8 cellular contexts compared by ENCODE assay signal in the genomic region with DNA sequence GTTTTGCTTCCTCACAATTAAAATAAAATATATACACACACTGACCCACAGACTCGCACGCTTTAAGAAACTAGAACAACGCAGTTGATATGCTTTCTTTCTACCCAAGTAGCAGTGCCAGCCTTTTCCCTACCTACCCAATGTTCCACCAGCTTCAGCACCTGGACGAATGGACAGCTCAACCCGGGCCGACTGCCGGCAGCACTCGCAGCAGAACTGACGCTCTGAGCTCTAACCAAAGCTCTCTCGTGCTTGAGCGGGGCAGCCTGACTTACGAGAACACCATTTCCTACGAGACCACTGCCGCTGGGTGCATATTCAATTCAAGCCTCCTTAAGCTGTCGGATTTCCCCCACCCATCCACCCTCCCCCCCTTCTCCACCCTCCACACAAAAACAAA.
DNase-seq lines count a peak whose midpoint lies in the region; ATAC-seq and TF ChIP-seq lines count a peak whose summit lies in the region.

No MANE protein-coding gene starts in this region.

- peak overlapping the region; percentile 82 for H3K4me3 ChIP-seq in ACC112 (ENCODE audit: low read depth, low read length)
- no peak overlapping the region for H3K4me3 ChIP-seq in MM.1S (ENCODE audit: low read length)
- peak overlapping the region; percentile 54 for H3K4me3 ChIP-seq in WI38 (ENCODE audit: low read depth, low read length)
- peak overlapping the region; percentile 17 for H3K4me3 ChIP-seq in kidney epithelial cell (ENCODE audit: low read depth, low read length)

- no peaks in the 10 kb centered on the region for H3K9me2 ChIP-seq in MM.1S (replicated peaks; ENCODE audit: insufficient read depth, low read length)

- TF ChIP-seq CTCF in MM.1S (IDR thresholded peaks at IDR 0.05; ENCODE audit: low read length) (no peak), WI38 (IDR thresholded peaks at IDR 0.05; ENCODE audit: low read depth, low read length) (no peak), kidney epithelial cell (IDR thresholded peaks at IDR 0.05; ENCODE audit: insufficient read depth, low read length, poor library complexity, severe bottlenecking) (peak; percentile 7)

- H3K27me3 ChIP-seq in ACC112 (ENCODE audit: insufficient read depth, low read length) (peaks cover 16% of the 10 kb centered on the region), MM.1S (replicated peaks; ENCODE audit: insufficient read depth, low read length) (no peaks in the 10 kb centered on the region), kidney epithelial cell (ENCODE audit: control insufficient read depth, insufficient read depth, low read length) (peaks cover 27% of the 10 kb centered on the region)

- H3F3A ChIP-seq in MM.1S (ENCODE audit: insufficient read depth, low read length) = no peaks in the 10 kb centered on the region

- no peaks in the 10 kb centered on the region for H4K20me1 ChIP-seq in MM.1S (ENCODE audit: insufficient read depth, low read length)

- no peak overlapping the region for H3K4me2 ChIP-seq in MM.1S (ENCODE audit: low read depth, low read length)

- H3K27ac ChIP-seq in ACC112 (ENCODE audit: low read depth, low read length) (no peak overlapping the region), MM.1S (ENCODE audit: low read length) (no peak overlapping the region)

- no peaks in the 10 kb centered on the region for H3K9me3 ChIP-seq in MM.1S (replicated peaks; ENCODE audit: insufficient read depth, low read length)

- ATAC-seq in GM19452 (IDR thresholded peaks at IDR 0.05; ENCODE audit: unreplicated experiment) = no peak

- DNase-seq in GM19240 (ENCODE audit: insufficient read length, low spot score) = peak; percentile 15
- DNase-seq in MM.1S = peak; percentile 55
- peak; percentile 60 for DNase-seq in central memory CD4-positive, alpha-beta T cell
- no peak for DNase-seq in kidney epithelial cell (ENCODE audit: low read depth)
- DNase-seq in stimulated activated CD4-positive, alpha-beta T cell treated with anti-CD3 and anti-CD28 coated beads, Interleukin-15, amount 100 ng/mL, for 48 hours (ENCODE audit: low read depth in 2 of 2) = peak; percentile 58

- H3K9ac ChIP-seq in MM.1S (ENCODE audit: low read length) = no peak overlapping the region

- no peaks in the 10 kb centered on the region for H3K36me3 ChIP-seq in ACC112 (ENCODE audit: insufficient read depth, low read length)
- H3K36me3 ChIP-seq in MM.1S (replicated peaks; ENCODE audit: insufficient read depth, low read length) = no peaks in the 10 kb centered on the region
- no peaks in the 10 kb centered on the region for H3K36me3 ChIP-seq in kidney epithelial cell (ENCODE audit: control insufficient read depth, insufficient read depth, low read length)

- peaks cover 9% of the 10 kb centered on the region for H3K79me2 ChIP-seq in ACC112 (ENCODE audit: control insufficient read depth, insufficient read depth, low read length, unreplicated experiment)
- no peaks in the 10 kb centered on the region for H3K79me2 ChIP-seq in MM.1S (ENCODE audit: low read length)

- H3K4me1 ChIP-seq in ACC112 (ENCODE audit: control insufficient read depth, insufficient read depth, low read length, unreplicated experiment) (peaks cover 21% of the 10 kb centered on the region), MM.1S (ENCODE audit: low read length) (no peaks in the 10 kb centered on the region)

- H2AFZ ChIP-seq in ACC112 (ENCODE audit: low read length, unreplicated experiment) (peak overlapping the region; percentile 76), MM.1S (ENCODE audit: low read length) (no peak overlapping the region)
